Comparison of ENCODE assay signal across 1 cellular context in the genomic region with DNA sequence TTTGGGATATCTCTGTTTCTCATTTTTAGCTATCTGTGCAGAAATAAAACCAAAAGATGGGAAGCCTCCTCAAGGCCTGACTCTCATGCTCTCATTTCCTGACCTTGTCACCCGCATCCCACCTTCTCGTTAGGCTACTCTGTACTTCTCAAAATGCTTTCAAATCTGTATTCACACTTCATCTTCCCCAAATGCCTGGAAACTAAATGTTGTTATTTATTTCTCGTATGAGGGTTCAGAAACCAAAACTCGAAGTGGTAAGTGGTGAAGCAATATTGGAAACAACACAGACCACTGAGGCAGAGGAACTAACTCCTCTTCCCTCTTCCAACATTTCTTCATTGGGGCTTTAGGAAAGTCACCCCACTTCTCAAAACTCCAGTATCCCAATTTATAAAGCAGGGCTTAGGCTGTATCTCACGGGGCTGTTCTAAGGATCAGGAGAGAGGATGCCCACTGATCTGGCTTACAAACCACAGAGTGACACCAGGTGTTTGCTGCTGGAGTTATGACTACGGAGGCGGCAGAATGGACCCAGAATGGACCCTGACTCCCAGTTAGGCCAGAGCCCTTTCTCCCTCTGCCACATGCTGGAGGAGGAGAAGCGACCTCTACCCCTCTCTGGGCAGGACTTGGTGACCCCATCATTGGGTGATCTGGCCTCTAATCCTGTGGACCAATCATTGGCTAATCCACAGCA.
TF ChIP-seq lines count a peak whose summit lies in the region.

No MANE protein-coding gene starts in this region.

TF ChIP-seq in HepG2, 621 proteins besides CTCF, POLR2A, EP300 and RAD21:
- TF ChIP-seq ZNF879 (CRISPR knock-in tag; IDR thresholded peaks at IDR 0.05) (no peak), ZNF350 (CRISPR knock-in tag; IDR thresholded peaks at IDR 0.05; ENCODE audit: borderline replicate concordance, low read depth) (no peak), ZNF709 (CRISPR knock-in tag; IDR thresholded peaks at IDR 0.05) (no peak), PCBP2 (optimal IDR thresholded peaks at IDR 0.05; ENCODE audit: low read depth, low read length, poor library complexity, severe bottlenecking) (no peak), RXRB (CRISPR knock-in tag; IDR thresholded peaks at IDR 0.05; ENCODE audit: borderline replicate concordance) (no peak)
- TF ChIP-seq, protein P1, sequence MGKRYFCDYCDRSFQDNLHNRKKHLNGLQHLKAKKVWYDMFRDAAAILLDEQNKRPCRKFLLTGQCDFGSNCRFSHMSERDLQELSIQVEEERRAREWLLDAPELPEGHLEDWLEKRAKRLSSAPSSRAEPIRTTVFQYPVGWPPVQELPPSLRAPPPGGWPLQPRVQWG (CRISPR knock-in tag; IDR thresholded peaks at IDR 0.05; ENCODE audit: borderline replicate concordance, low read depth): no peak
